In the genomic region with DNA sequence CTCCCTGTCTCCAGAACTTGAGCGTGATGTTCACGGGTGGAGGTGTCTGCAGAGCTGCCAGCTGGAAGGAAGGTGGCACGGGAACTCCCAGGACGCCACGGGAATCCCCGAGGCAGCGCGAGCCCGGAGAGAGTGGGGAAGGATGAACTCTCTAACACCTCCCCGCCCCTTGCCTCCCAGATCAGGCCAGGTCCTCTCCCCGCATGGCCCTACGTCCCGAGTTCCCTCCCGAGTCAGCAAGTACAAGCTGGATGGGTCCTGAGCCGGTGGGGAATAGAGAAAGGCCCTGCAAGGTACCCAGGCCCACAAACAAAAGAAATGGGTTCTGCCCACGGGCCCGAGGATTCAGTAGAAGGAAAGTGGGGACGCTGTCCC, we compare ENCODE assay signal across 8 cellular contexts. TPM values are rescaled to one million over a fixed set of nuclear protein-coding genes. Genes with fewer than 3 reads are reported as not detected.
A peak's percentile ranks its signal among the peaks of the same experiment; 100 is the strongest.
DNase-seq lines count a peak whose midpoint lies in the region; ATAC-seq and TF ChIP-seq lines count a peak whose summit lies in the region.
"Not testable (repeated sequence)": the region's sequence is repeated elsewhere in the genome, so short reads cannot be mapped to it uniquely, and the experiment has no call there.

No MANE protein-coding gene starts in this region.

- POLR2A ChIA-PET in AG04450 (lab: Yijun Ruan, JAX); activated CD8-positive, alpha-beta T cell treated with anti-CD3 and anti-CD28 coated beads for 36 hours (lab: Charles Lee): not testable (repeated sequence)

- H3K27me3 ChIP-seq in AG04450 (ENCODE audit: control insufficient read depth, insufficient read depth, low read length); lung (ENCODE audit: control insufficient read depth, insufficient read depth); smooth muscle cell (ENCODE audit: low read depth): not testable (repeated sequence)

- CTCF ChIA-PET in AG04450 (lab: Charles Lee); activated CD8-positive, alpha-beta T cell treated with anti-CD3 and anti-CD28 coated beads for 36 hours (lab: Charles Lee): not testable (repeated sequence)

- H3K79me2 ChIP-seq in smooth muscle cell (ENCODE audit: low read depth), result not testable (repeated sequence)

- intact Hi-C loops in activated CD8-positive, alpha-beta T cell treated with anti-CD3 and anti-CD28 coated beads for 36 hours (cut with micrococcal nuclease), result not testable (repeated sequence)

- H3K4me2 ChIP-seq in smooth muscle cell, result peak overlapping the region; percentile 69

- H3K27ac ChIP-seq in AG04450 (ENCODE audit: low read depth, low read length); lung (ENCODE audit: low read depth in 1 of 2, low read length in 1 of 2); smooth muscle cell (ENCODE audit: low read depth): not testable (repeated sequence)
- peak overlapping the region; percentile 68 for H3K27ac ChIP-seq in KOPT-K1 (ENCODE audit: low read depth, low read length, poor library complexity, severe bottlenecking)

- ATAC-seq in GM18873 (IDR thresholded peaks at IDR 0.05; ENCODE audit: low FRiP score, unreplicated experiment), result peak; percentile 16
- peak; percentile 35 for ATAC-seq in HG02610 (IDR thresholded peaks at IDR 0.05; ENCODE audit: unreplicated experiment)
- peak; percentile 22 for ATAC-seq in activated CD8-positive, alpha-beta T cell treated with anti-CD3 and anti-CD28 coated beads for 36 hours
- peak; percentile 31 for ATAC-seq in lung (ENCODE audit: insufficient read depth, low FRiP score)

- H3K27me3 Mint-ChIP-seq in activated CD8-positive, alpha-beta T cell treated with anti-CD3 and anti-CD28 coated beads for 36 hours, result not testable (repeated sequence)

- H3K9me3 ChIP-seq in AG04450 (ENCODE audit: control insufficient read depth, insufficient read depth, low read length); KOPT-K1 (ENCODE audit: insufficient read depth, low read length, poor library complexity, severe bottlenecking); lung (ENCODE audit: control insufficient read depth in 2 of 2, insufficient read depth in 1 of 2, low read length in 1 of 2); smooth muscle cell (replicated peaks; ENCODE audit: low read depth): not testable (repeated sequence)

- not testable (repeated sequence) for H3K4me1 ChIP-seq in lung (ENCODE audit: control insufficient read depth in 2 of 2, insufficient read depth in 2 of 2, low read length in 2 of 2); smooth muscle cell (ENCODE audit: low read depth)

- 0% methylated on average over 4 to 9 of the region's 18 CpGs for WGBS in lung, 2 donors
- 5% methylated on average over 6 of the region's 18 CpGs for WGBS in smooth muscle cell (ENCODE audit: low lambda C conversion rate)

- H3K4me1 Mint-ChIP-seq in activated CD8-positive, alpha-beta T cell treated with anti-CD3 and anti-CD28 coated beads for 36 hours (ENCODE audit: low read depth), result peaks cover 36% of the 10 kb centered on the region

- DNase-seq in AG04450 (ENCODE audit: low read depth, low spot score); activated CD8-positive, alpha-beta T cell treated with anti-CD3 and anti-CD28 coated beads for 36 hours; epithelial cell of esophagus (ENCODE audit: low read depth); lung (ENCODE audit: low spot score); smooth muscle cell (lab: John Stamatoyannopoulos, UW; ENCODE audit: unreplicated experiment): not testable (repeated sequence)

- peak overlapping the region; percentile 2 for H2AFZ ChIP-seq in smooth muscle cell (ENCODE audit: low read depth)

- H3K36me3 ChIP-seq in KOPT-K1 (ENCODE audit: insufficient read depth, low read length); lung (ENCODE audit: control insufficient read depth in 2 of 2, insufficient read depth in 2 of 2, low read length in 2 of 2); smooth muscle cell (ENCODE audit: low read depth): not testable (repeated sequence)

- H3F3A ChIP-seq in smooth muscle cell (ENCODE audit: low read depth), result not testable (repeated sequence)

- not testable (repeated sequence) for H4K20me1 ChIP-seq in smooth muscle cell (ENCODE audit: low read depth)

- not testable (repeated sequence) for H3K36me3 Mint-ChIP-seq in activated CD8-positive, alpha-beta T cell treated with anti-CD3 and anti-CD28 coated beads for 36 hours (ENCODE audit: low read depth)

- H3K27ac Mint-ChIP-seq in activated CD8-positive, alpha-beta T cell treated with anti-CD3 and anti-CD28 coated beads for 36 hours, result not testable (repeated sequence)

- not testable (repeated sequence) for H3K9ac ChIP-seq in smooth muscle cell (ENCODE audit: low read depth)

- peak overlapping the region; percentile 53 for H3K4me3 Mint-ChIP-seq in activated CD8-positive, alpha-beta T cell treated with anti-CD3 and anti-CD28 coated beads for 36 hours

- H3K9me3 Mint-ChIP-seq in activated CD8-positive, alpha-beta T cell treated with anti-CD3 and anti-CD28 coated beads for 36 hours, result not testable (repeated sequence)

- not testable (repeated sequence) for TF ChIP-seq CTCF in AG04450 (IDR thresholded peaks at IDR 0.05; ENCODE audit: low read depth, low read length); activated CD8-positive, alpha-beta T cell treated with anti-CD3 and anti-CD28 coated beads for 36 hours (IDR thresholded peaks at IDR 0.05); epithelial cell of esophagus (IDR thresholded peaks at IDR 0.05; ENCODE audit: insufficient read depth, low read depth, low read length, missing control alignments); lung (IDR thresholded peaks at IDR 0.05; ENCODE audit: control extremely low read depth, extremely low read depth); smooth muscle cell (IDR thresholded peaks at IDR 0.05; ENCODE audit: borderline replicate concordance, insufficient read depth, poor library complexity, severe bottlenecking)

- peak overlapping the region; percentile 42 for H3K4me3 ChIP-seq in AG04450 (ENCODE audit: low read depth, low read length)
- H3K4me3 ChIP-seq in epithelial cell of esophagus (ENCODE audit: low read length), result peak overlapping the region; percentile 19
- peak overlapping the region; percentile 35 for H3K4me3 ChIP-seq in lung
- H3K4me3 ChIP-seq in smooth muscle cell, result peak overlapping the region; percentile 46

RNA-seq across cellular contexts. Expression of a gene that starts 17.8 kb away (rescaled TPM):
- 14.8 and 17.5 TPM in 2 replicates for polyA plus RNA-seq in AG04450 (2011; rRNA removed)
- 7.2 and 9.8 TPM in 2 replicates for polyA minus RNA-seq in AG04450 (2011; rRNA and poly(A)+ RNA removed)
- total RNA-seq in activated CD8-positive, alpha-beta T cell treated with anti-CD3 and anti-CD28 coated beads for 36 hours, result 10 to 100 TPM; 20.8 to 24.3 TPM
- total RNA-seq in lung, result 10 to 100 TPM; 17.0 to 29.2 TPM
- 10 to 100 TPM; 30.4 to 44.7 TPM for polyA plus RNA-seq in lung
- total RNA-seq in smooth muscle cell, result 8.2 and 10.6 TPM in 2 replicates
- 21.5 and 26.0 TPM in 2 replicates for polyA plus RNA-seq in smooth muscle cell

RNA-seq across cellular contexts. Expression of a gene that starts 45.3 kb away (rescaled TPM):
- 0.02 TPM in 1 of 2 replicates, not detected in the other for polyA plus RNA-seq in AG04450 (2011; rRNA removed)
- polyA minus RNA-seq in AG04450 (2011; rRNA and poly(A)+ RNA removed), result not detected in 2 replicates
- total RNA-seq in activated CD8-positive, alpha-beta T cell treated with anti-CD3 and anti-CD28 coated beads for 36 hours, result under 1 TPM; 0.63 to 0.83 TPM
- 1 to 10 TPM in 1 of 2 donors, under 1 TPM in 1; 0.37 to 2.4 TPM for total RNA-seq in lung
- under 1 TPM; 0.71 to 0.85 TPM for polyA plus RNA-seq in lung
- 0.04 TPM in 1 of 2 replicates, not detected in the other for total RNA-seq in smooth muscle cell
- polyA plus RNA-seq in smooth muscle cell, result 0.11 TPM in 1 of 2 replicates, not detected in the other

RNA-seq across cellular contexts. Expression of a gene that starts 52.9 kb away (rescaled TPM):
- polyA plus RNA-seq in AG04450 (2011; rRNA removed), result 23.0 and 24.6 TPM in 2 replicates
- polyA minus RNA-seq in AG04450 (2011; rRNA and poly(A)+ RNA removed), result 10.6 and 11.8 TPM in 2 replicates
- 10 to 100 TPM; 19.9 to 21.7 TPM for total RNA-seq in activated CD8-positive, alpha-beta T cell treated with anti-CD3 and anti-CD28 coated beads for 36 hours
- total RNA-seq in lung, result 10 to 100 TPM; 36.0 to 37.3 TPM
- 10 to 100 TPM; 45.0 to 45.9 TPM for polyA plus RNA-seq in lung
- 16.7 and 33.1 TPM in 2 replicates for total RNA-seq in smooth muscle cell
- 30.9 and 37.4 TPM in 2 replicates for polyA plus RNA-seq in smooth muscle cell
